14 cellular contexts compared by ENCODE assay signal in the genomic region with DNA sequence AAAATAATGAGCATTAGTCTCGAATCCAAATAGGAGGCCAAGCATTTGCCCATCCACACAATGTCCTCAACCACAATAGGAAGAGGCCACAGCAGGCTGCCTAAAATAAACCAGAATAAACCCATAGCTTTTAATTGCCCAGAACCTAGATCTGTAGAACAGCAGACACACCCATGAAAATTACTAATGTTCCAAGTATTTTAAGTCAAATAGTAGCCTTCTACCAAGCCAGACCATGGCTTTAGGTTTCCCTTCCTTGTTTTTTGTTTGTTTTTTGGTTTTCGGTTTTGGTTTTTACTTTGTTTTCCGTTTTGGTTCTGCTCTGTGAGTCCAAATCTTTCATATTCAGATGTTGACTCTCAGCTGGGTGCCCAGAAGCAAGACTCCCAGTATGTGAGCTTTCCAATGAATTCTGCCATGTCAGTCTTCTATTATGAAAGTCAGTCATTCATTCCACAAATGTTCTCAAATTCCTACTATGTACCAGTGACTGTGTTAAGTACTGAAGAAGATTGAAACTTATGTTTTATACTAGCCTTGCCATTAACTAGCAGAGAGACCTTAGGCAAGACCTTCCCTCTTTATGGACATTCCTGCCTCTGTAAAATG. TPM values are rescaled to one million over a fixed set of nuclear protein-coding genes. Genes with fewer than 3 reads are reported as not detected.
DNase-seq lines count a peak whose midpoint lies in the region; ATAC-seq and TF ChIP-seq lines count a peak whose summit lies in the region.
"Had no signal": no experiment of that assay in that cellular context is flagged by ENCODE, and none has a peak within 500 bp of the region (broad histone marks: within the 10 kb centered on the region; RNA-seq: fewer than 3 reads in every experiment).

No MANE protein-coding gene starts in this region.

- H3K4me1 Mint-ChIP-seq in mesothelial cell of epicardium = peaks cover 91% of the 10 kb centered on the region
- H3K4me1 Mint-ChIP-seq: activated naive CD8-positive, alpha-beta T cell treated with anti-CD3 and anti-CD28 coated beads, Interleukin-2, amount 10 ng/mL, durations not matched to agents 7 days and 5 days had no signal

- no peak overlapping the region for H3K4me3 Mint-ChIP-seq in mesothelial cell of epicardium
- H3K4me3 Mint-ChIP-seq: activated naive CD8-positive, alpha-beta T cell treated with anti-CD3 and anti-CD28 coated beads, Interleukin-2, amount 10 ng/mL, durations not matched to agents 7 days and 5 days had no signal

- TF ChIP-seq POLR2A in GM18505 (IDR thresholded peaks at IDR 0.05; ENCODE audit: borderline replicate concordance, extremely low read depth, insufficient read depth, insufficient read length) = no peak
- no peak for TF ChIP-seq POLR2A in upper lobe of left lung (IDR thresholded peaks at IDR 0.05)

- H3K36me3 ChIP-seq in upper lobe of right lung (no peaks in the 10 kb centered on the region), upper lobe of left lung (no peaks in the 10 kb centered on the region)
- H3K36me3 ChIP-seq: ovary, Peyer's patch had no signal

- H3K4me3 ChIP-seq in upper lobe of right lung = no peak overlapping the region
- H3K4me3 ChIP-seq in upper lobe of left lung = no peak overlapping the region
- H3K4me3 ChIP-seq: ovary, Peyer's patch had no signal

- no peaks in the 10 kb centered on the region for H3K36me3 Mint-ChIP-seq in mesothelial cell of epicardium
- H3K36me3 Mint-ChIP-seq: activated naive CD8-positive, alpha-beta T cell treated with anti-CD3 and anti-CD28 coated beads, Interleukin-2, amount 10 ng/mL, durations not matched to agents 7 days and 5 days had no signal

- intact Hi-C loops in sciatic nerve (cut with DNase I) = no loop called here
- intact Hi-C loops in upper lobe of right lung (cut with DNase I) = no loop called here

- WGBS in upper lobe of left lung, 2 donors = 77 to 80% methylated on average over 3 of the region's 3 CpGs

- H3K27me3 ChIP-seq in upper lobe of right lung (no peaks in the 10 kb centered on the region), upper lobe of left lung (no peaks in the 10 kb centered on the region)
- H3K27me3 ChIP-seq: ovary, Peyer's patch had no signal

- no peaks in the 10 kb centered on the region for H3K27me3 Mint-ChIP-seq in mesothelial cell of epicardium (ENCODE audit: low read depth)

- TF ChIP-seq CTCF in mesothelial cell of epicardium (IDR thresholded peaks at IDR 0.05; ENCODE audit: unreplicated experiment) (no peak), upper lobe of right lung (IDR thresholded peaks at IDR 0.05) (no peak), upper lobe of left lung (IDR thresholded peaks at IDR 0.05) (no peak)

- TF ChIP-seq EP300 in upper lobe of left lung (IDR thresholded peaks at IDR 0.05) = no peak

- H3K9me3 Mint-ChIP-seq in mesothelial cell of epicardium = no peaks in the 10 kb centered on the region
- H3K9me3 Mint-ChIP-seq: activated naive CD8-positive, alpha-beta T cell treated with anti-CD3 and anti-CD28 coated beads, Interleukin-2, amount 10 ng/mL, durations not matched to agents 7 days and 5 days had no signal

- ATAC-seq in GM18505 (IDR thresholded peaks at IDR 0.05; ENCODE audit: unreplicated experiment) (peak; percentile 69), GM21723 (IDR thresholded peaks at IDR 0.05; ENCODE audit: unreplicated experiment) (peak; percentile 89), HG03378 (IDR thresholded peaks at IDR 0.05; ENCODE audit: unreplicated experiment) (peak; percentile 73), sciatic nerve (no peak), upper lobe of right lung (no peak), upper lobe of left lung (ENCODE audit: low FRiP score in 2 of 2) (no peak)

- no peak overlapping the region for H3K27ac ChIP-seq in upper lobe of right lung
- no peak overlapping the region for H3K27ac ChIP-seq in upper lobe of left lung
- H3K27ac ChIP-seq: C4-2B, ovary had no signal

- H3K9me3 ChIP-seq in upper lobe of right lung = no peaks in the 10 kb centered on the region
- no peaks in the 10 kb centered on the region for H3K9me3 ChIP-seq in upper lobe of left lung
- H3K9me3 ChIP-seq: ovary, Peyer's patch had no signal

- H3K4me1 ChIP-seq in upper lobe of right lung (peaks cover 6% of the 10 kb centered on the region), upper lobe of left lung (peaks cover 0 to 9% (median 4%) of the 10 kb centered on the region in 4 donors)

- DNase-seq in mesothelial cell of epicardium (ENCODE audit: low spot score in 2 of 2, unreplicated experiment in 2 of 2) (no peak), sciatic nerve (ENCODE audit: low spot score) (no peak), upper lobe of right lung (no peak), upper lobe of left lung (no peak)
- no peak for DNase-seq in activated CD4-positive, CD25-positive, alpha-beta regulatory T cell treated with anti-CD3 and anti-CD28 coated beads, Interleukin-2, amount 50 U/mL, for 72 hours
- DNase-seq: activated CD4-positive, alpha-beta T cell treated with anti-CD3 and anti-CD28 coated beads for 4 hours; activated naive CD8-positive, alpha-beta T cell treated with anti-CD3 and anti-CD28 coated beads, Interleukin-2, amount 10 ng/mL, durations not matched to agents 7 days and 5 days; NCI-H1105 treated with DMSO at 0.1 percent for 48 hours; ovary; Peyer's patch had no signal

- peak overlapping the region; percentile 98 for H3K27ac Mint-ChIP-seq in mesothelial cell of epicardium
- H3K27ac Mint-ChIP-seq: activated naive CD8-positive, alpha-beta T cell treated with anti-CD3 and anti-CD28 coated beads, Interleukin-2, amount 10 ng/mL, durations not matched to agents 7 days and 5 days had no signal

RNA-seq across cellular contexts. Expression of a gene that starts 57.8 kb away (rescaled TPM):
- total RNA-seq in mesothelial cell of epicardium (76.1 to 85.3 TPM (median 79.3 TPM) in 3 replicates), sciatic nerve (114 TPM), upper lobe of right lung (6.1 TPM), upper lobe of left lung (10 to 100 TPM in 1 of 6 donors, 1 to 10 TPM in 5; 2.6 to 18.3 (median 4.5) TPM)
- total RNA-seq: activated naive CD8-positive, alpha-beta T cell treated with anti-CD3 and anti-CD28 coated beads, Interleukin-2, amount 10 ng/mL, durations not matched to agents 7 days and 5 days had no signal

Comparison
In these comparisons a context has a peak if more than half of its experiments do, and no peak if none do; other contexts are left out.
1. ATAC-seq: peak in GM18505 (single experiment), GM21723 (single experiment) and HG03378 (single experiment); none in sciatic nerve (single experiment), upper lobe of right lung (single experiment) and upper lobe of left lung (0 of 2).